Comparison of ENCODE assay signal across 1 cellular context in the genomic region with DNA sequence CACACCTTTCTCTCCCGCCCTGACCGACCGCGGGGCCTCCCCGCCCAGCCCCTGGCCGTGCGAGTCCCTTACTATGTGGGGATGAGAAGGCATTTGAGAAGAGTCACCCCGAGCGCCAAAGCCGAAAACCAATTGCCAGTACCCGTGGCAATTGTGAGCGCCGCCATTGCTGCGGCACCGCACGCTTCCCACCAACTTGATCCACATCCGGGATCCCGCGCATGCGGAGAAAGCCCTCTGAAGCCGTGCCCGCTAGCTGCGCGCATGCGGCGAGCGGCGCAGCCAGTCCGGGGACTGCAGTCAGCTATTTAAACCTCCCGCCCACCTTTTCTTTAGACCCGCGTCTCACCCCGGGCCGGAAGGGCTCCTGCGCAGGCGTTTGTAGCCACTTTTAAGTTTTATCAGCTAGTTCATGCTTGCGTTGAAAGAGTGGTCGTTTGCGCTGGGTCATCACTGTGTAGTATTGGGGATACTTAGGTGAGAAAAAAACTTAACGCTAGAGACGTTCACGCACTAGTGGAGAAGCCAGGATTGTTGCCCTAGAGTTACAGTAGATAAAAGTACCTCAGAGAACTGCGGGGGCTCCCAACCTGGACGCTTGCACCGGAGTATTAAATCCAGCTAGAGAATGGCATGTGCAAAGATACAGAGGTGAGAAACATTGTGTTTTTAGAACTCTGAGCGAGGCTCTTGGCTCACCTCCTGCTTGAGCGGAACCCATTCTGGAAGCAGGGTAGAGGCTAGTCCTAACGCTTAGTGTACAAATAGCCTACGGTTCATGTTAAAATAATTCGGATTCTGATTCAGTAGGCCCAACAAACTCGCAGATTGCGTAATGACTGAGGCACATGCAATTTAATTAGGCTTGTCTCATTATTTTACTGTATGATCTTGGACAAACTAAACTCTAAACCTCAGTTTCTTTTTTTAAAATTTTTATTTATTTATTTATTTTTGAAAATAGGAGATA.
TF ChIP-seq lines count a peak whose summit lies in the region.

A gene (minus strand): TSS at position 205 of the 970 bp plus-strand sequence. CDS start 38 bp downstream, at position 167.

TF ChIP-seq in K562, 482 proteins besides CTCF, POLR2A, EP300 and RAD21 (continued from another document and continues in another):
- TF ChIP-seq, protein P1, sequence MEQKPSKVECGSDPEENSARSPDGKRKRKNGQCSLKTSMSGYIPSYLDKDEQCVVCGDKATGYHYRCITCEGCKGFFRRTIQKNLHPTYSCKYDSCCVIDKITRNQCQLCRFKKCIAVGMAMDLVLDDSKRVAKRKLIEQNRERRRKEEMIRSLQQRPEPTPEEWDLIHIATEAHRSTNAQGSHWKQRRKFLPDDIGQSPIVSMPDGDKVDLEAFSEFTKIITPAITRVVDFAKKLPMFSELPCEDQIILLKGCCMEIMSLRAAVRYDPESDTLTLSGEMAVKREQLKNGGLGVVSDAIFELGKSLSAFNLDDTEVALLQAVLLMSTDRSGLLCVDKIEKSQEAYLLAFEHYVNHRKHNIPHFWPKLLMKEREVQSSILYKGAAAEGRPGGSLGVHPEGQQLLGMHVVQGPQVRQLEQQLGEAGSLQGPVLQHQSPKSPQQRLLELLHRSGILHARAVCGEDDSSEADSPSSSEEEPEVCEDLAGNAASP (IDR thresholded peaks at IDR 0.05): no peak
- TF ChIP-seq, protein P2, sequence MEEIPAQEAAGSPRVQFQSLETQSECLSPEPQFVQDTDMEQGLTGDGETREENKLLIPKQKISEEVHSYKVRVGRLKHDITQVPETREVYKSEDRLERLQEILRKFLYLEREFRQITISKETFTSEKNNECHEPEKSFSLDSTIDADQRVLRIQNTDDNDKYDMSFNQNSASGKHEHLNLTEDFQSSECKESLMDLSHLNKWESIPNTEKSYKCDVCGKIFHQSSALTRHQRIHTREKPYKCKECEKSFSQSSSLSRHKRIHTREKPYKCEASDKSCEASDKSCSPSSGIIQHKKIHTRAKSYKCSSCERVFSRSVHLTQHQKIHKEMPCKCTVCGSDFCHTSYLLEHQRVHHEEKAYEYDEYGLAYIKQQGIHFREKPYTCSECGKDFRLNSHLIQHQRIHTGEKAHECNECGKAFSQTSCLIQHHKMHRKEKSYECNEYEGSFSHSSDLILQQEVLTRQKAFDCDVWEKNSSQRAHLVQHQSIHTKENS (CRISPR knock-in tag; IDR thresholded peaks at IDR 0.05): no peak
- no peak for TF ChIP-seq ZNF347 (CRISPR knock-in tag; IDR thresholded peaks at IDR 0.05; ENCODE audit: low read depth)
- TF ChIP-seq, protein P3, sequence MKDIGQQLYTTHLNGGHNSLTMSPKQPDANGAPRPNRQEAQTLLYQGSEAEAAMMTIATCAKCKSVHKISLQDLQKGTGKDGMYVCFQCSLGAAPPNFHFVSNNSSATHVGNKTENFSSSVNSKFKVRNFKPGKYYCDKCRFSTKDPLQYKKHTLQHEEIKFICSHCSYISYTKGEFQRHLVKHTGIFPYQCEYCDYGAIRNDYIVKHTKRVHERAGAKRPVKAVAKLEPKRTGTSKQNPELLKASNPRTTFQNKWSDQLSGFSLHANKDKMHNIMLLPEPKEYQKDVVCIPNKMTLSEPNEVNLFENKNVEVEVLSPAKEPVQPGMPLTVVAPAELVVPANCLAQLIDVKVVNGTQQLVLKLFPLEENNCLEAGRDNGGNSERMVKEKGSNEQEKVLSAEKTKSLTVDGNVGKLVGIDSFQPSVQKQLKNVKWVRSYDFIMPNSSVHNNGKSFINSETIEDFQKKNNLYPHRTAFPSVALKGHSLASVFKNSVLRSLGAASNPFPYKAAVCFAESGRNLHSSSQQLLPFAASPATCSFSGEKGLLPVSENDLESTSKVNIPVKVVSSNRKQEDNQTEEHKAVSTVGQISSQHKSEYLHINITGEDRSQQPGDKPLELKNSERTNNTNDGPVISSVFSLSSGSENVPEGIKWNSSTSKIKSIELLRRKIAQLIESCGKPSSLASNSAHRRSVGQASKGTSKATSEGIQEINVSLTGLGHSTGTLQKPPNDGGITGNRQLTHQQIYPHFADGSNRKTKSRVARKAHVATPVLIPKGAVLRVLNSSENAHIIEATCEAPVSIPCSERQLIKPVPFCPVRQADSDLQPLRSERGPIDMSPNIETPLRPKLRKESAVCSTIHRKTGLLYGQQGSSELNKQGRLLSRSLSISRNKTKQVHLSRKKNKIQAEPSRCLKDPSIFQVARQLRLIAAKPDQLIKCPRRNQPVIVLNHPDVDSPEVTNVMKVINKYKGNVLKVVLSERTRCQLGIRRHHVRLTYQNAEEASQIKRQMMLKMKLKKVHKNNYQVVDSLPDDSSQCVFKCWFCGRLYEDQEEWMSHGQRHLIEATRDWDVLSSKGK (CRISPR knock-in tag; IDR thresholded peaks at IDR 0.05): no peak
- TF ChIP-seq GABPB1 (CRISPR knock-in tag; IDR thresholded peaks at IDR 0.05): peak; percentile 92
- peak; percentile 97 for TF ChIP-seq EP400 (IDR thresholded peaks at IDR 0.05)
- TF ChIP-seq NCOA1 (IDR thresholded peaks at IDR 0.05; ENCODE audit: low read depth): no peak
- TF ChIP-seq RUNX1 (IDR thresholded peaks at IDR 0.05; ENCODE audit: low read depth): no peak
- TF ChIP-seq ZFP1 (CRISPR knock-in tag; IDR thresholded peaks at IDR 0.05): no peak
- TF ChIP-seq EZH2 (IDR thresholded peaks at IDR 0.05; ENCODE audit: borderline replicate concordance, low read depth, low read length): no peak
- peak; percentile 46; the same call in 1 of the 2 replicates for TF ChIP-seq ESRRA (IDR thresholded peaks at IDR 0.05; ENCODE audit: borderline replicate concordance, low read depth)
- TF ChIP-seq PHF8 (IDR thresholded peaks at IDR 0.05; ENCODE audit: borderline replicate concordance, low read length): peak; percentile 92
- no peak for TF ChIP-seq GATA2 (CRISPR knock-in tag; IDR thresholded peaks at IDR 0.05)
- no peak for TF ChIP-seq NCOA6 (IDR thresholded peaks at IDR 0.05)
- peak; percentile 67 for TF ChIP-seq ZNF316 (IDR thresholded peaks at IDR 0.05)
- TF ChIP-seq RBM22 (IDR thresholded peaks at IDR 0.05; ENCODE audit: low read depth, low read length, poor library complexity, severe bottlenecking): no peak
- no peak; the same call in 1 of the 2 replicates for TF ChIP-seq FOSL1 (tag; conservative IDR thresholded peaks at IDR 0.05)
- no peak for TF ChIP-seq PRMT5 (CRISPR knock-in tag; IDR thresholded peaks at IDR 0.05)
- TF ChIP-seq NFIX (CRISPR knock-in tag; IDR thresholded peaks at IDR 0.05; ENCODE audit: low read depth): no peak
- TF ChIP-seq ZNF436 (CRISPR knock-in tag; IDR thresholded peaks at IDR 0.05): no peak
- TF ChIP-seq, protein P4, sequence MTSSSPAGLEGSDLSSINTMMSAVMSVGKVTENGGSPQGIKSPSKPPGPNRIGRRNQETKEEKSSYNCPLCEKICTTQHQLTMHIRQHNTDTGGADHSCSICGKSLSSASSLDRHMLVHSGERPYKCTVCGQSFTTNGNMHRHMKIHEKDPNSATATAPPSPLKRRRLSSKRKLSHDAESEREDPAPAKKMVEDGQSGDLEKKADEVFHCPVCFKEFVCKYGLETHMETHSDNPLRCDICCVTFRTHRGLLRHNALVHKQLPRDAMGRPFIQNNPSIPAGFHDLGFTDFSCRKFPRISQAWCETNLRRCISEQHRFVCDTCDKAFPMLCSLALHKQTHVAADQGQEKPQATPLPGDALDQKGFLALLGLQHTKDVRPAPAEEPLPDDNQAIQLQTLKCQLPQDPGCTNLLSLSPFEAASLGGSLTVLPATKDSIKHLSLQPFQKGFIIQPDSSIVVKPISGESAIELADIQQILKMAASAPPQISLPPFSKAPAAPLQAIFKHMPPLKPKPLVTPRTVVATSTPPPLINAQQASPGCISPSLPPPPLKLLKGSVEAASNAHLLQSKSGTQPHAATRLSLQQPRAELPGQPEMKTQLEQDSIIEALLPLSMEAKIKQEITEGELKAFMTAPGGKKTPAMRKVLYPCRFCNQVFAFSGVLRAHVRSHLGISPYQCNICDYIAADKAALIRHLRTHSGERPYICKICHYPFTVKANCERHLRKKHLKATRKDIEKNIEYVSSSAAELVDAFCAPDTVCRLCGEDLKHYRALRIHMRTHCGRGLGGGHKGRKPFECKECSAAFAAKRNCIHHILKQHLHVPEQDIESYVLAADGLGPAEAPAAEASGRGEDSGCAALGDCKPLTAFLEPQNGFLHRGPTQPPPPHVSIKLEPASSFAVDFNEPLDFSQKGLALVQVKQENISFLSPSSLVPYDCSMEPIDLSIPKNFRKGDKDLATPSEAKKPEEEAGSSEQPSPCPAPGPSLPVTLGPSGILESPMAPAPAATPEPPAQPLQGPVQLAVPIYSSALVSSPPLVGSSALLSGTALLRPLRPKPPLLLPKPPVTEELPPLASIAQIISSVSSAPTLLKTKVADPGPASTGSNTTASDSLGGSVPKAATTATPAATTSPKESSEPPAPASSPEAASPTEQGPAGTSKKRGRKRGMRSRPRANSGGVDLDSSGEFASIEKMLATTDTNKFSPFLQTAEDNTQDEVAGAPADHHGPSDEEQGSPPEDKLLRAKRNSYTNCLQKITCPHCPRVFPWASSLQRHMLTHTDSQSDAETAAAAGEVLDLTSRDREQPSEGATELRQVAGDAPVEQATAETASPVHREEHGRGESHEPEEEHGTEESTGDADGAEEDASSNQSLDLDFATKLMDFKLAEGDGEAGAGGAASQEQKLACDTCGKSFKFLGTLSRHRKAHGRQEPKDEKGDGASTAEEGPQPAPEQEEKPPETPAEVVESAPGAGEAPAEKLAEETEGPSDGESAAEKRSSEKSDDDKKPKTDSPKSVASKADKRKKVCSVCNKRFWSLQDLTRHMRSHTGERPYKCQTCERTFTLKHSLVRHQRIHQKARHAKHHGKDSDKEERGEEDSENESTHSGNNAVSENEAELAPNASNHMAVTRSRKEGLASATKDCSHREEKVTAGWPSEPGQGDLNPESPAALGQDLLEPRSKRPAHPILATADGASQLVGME (CRISPR knock-in tag; IDR thresholded peaks at IDR 0.05): no peak
- TF ChIP-seq, protein P5, sequence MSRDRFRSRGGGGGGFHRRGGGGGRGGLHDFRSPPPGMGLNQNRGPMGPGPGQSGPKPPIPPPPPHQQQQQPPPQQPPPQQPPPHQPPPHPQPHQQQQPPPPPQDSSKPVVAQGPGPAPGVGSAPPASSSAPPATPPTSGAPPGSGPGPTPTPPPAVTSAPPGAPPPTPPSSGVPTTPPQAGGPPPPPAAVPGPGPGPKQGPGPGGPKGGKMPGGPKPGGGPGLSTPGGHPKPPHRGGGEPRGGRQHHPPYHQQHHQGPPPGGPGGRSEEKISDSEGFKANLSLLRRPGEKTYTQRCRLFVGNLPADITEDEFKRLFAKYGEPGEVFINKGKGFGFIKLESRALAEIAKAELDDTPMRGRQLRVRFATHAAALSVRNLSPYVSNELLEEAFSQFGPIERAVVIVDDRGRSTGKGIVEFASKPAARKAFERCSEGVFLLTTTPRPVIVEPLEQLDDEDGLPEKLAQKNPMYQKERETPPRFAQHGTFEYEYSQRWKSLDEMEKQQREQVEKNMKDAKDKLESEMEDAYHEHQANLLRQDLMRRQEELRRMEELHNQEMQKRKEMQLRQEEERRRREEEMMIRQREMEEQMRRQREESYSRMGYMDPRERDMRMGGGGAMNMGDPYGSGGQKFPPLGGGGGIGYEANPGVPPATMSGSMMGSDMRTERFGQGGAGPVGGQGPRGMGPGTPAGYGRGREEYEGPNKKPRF (IDR thresholded peaks at IDR 0.05; ENCODE audit: low read depth, low read length): no peak
- TF ChIP-seq CEBPB (tag; IDR thresholded peaks at IDR 0.05): peak; percentile 97
- TF ChIP-seq CCNT2 (IDR thresholded peaks at IDR 0.05; ENCODE audit: borderline replicate concordance, extremely low read depth, insufficient read length, low read depth, low read length): peak; percentile 41
- TF ChIP-seq, protein P6, sequence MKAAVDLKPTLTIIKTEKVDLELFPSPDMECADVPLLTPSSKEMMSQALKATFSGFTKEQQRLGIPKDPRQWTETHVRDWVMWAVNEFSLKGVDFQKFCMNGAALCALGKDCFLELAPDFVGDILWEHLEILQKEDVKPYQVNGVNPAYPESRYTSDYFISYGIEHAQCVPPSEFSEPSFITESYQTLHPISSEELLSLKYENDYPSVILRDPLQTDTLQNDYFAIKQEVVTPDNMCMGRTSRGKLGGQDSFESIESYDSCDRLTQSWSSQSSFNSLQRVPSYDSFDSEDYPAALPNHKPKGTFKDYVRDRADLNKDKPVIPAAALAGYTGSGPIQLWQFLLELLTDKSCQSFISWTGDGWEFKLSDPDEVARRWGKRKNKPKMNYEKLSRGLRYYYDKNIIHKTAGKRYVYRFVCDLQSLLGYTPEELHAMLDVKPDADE (conservative IDR thresholded peaks at IDR 0.05; ENCODE audit: control insufficient read depth, low read depth, low read length): peak; percentile 88; the same call in 1 of the 2 replicates
- peak; percentile 25 to 70; a peak in 2 of 4 replicates for TF ChIP-seq MAZ (CRISPR knock-in tag; conservative IDR thresholded peaks at IDR 0.05 in 1 of 2, IDR thresholded peaks at IDR 0.05 in 1 of 2)
- TF ChIP-seq STAT5B (CRISPR knock-in tag; IDR thresholded peaks at IDR 0.05): no peak
- no peak for TF ChIP-seq NFXL1 (CRISPR knock-in tag; IDR thresholded peaks at IDR 0.05)
- TF ChIP-seq PML (IDR thresholded peaks at IDR 0.05; ENCODE audit: low read length): peak; percentile 42; the same call in 1 of the 2 replicates
- TF ChIP-seq, protein P7, sequence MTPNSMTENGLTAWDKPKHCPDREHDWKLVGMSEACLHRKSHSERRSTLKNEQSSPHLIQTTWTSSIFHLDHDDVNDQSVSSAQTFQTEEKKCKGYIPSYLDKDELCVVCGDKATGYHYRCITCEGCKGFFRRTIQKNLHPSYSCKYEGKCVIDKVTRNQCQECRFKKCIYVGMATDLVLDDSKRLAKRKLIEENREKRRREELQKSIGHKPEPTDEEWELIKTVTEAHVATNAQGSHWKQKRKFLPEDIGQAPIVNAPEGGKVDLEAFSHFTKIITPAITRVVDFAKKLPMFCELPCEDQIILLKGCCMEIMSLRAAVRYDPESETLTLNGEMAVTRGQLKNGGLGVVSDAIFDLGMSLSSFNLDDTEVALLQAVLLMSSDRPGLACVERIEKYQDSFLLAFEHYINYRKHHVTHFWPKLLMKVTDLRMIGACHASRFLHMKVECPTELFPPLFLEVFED (CRISPR knock-in tag; conservative IDR thresholded peaks at IDR 0.05): no peak
- TF ChIP-seq SPI1 (IDR thresholded peaks at IDR 0.05; ENCODE audit: borderline replicate concordance, low read depth, low read length): no peak
- no peak for TF ChIP-seq ZNF121 (CRISPR knock-in tag; conservative IDR thresholded peaks at IDR 0.05)
- TF ChIP-seq, protein P8, sequence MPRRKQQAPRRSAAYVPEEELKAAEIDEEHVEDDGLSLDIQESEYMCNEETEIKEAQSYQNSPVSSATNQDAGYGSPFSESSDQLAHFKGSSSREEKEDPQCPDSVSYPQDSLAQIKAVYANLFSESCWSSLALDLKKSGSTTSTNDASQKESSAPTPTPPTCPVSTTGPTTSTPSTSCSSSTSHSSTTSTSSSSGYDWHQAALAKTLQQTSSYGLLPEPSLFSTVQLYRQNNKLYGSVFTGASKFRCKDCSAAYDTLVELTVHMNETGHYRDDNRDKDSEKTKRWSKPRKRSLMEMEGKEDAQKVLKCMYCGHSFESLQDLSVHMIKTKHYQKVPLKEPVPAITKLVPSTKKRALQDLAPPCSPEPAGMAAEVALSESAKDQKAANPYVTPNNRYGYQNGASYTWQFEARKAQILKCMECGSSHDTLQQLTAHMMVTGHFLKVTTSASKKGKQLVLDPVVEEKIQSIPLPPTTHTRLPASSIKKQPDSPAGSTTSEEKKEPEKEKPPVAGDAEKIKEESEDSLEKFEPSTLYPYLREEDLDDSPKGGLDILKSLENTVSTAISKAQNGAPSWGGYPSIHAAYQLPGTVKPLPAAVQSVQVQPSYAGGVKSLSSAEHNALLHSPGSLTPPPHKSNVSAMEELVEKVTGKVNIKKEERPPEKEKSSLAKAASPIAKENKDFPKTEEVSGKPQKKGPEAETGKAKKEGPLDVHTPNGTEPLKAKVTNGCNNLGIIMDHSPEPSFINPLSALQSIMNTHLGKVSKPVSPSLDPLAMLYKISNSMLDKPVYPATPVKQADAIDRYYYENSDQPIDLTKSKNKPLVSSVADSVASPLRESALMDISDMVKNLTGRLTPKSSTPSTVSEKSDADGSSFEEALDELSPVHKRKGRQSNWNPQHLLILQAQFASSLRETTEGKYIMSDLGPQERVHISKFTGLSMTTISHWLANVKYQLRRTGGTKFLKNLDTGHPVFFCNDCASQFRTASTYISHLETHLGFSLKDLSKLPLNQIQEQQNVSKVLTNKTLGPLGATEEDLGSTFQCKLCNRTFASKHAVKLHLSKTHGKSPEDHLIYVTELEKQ (CRISPR knock-in tag; IDR thresholded peaks at IDR 0.05): no peak
